In the genomic region with DNA sequence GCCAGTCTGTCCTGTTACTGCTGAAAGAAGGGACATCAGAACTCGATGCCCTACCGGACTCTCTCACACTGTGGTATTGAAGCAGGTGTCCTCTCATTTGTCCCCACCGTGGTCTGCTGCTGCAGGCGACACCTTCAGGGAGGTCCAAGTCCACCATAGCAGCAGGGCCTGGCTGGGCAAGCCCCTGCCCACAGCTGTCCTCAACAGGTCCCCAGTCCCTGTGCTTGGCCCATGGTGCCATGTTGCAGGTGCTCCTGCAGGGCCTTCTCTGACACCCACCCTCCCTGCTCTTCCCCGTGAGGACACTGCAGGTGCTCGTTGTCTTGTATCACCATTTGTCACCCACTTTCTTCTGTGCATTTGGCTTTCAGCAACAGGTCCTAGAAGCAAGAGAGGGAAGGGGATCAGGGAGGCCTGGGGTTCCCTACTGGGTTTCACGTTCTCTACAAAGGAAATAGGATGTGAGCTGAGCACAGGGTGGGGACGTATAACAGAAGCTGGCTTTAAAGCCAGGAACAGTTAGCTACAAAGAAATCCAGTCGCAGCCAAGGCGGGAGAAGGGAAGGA, we compare ENCODE assay signal across 29 cellular contexts.
"Had no signal": no experiment of that assay in that cellular context is flagged by ENCODE, and none has a peak within 500 bp of the region (broad histone marks: within the 10 kb centered on the region; RNA-seq: fewer than 3 reads in every experiment).

No MANE protein-coding gene starts in this region.

- H3K4me1 ChIP-seq: breast epithelium, Peyer's patch had no signal

- H3K9me3 ChIP-seq: body of pancreas, breast epithelium, Peyer's patch, SJSA1, SK-N-SH had no signal

- H3K27ac Mint-ChIP-seq: activated CD4-positive, alpha-beta T cell treated with anti-CD3 and anti-CD28 coated beads, Interleukin-2, amount 10 ng/mL, durations not matched to agents 24 days and 14 days; activated CD8-positive, alpha-beta T cell treated with anti-CD3 and anti-CD28 coated beads for 36 hours; activated naive CD4-positive, alpha-beta T cell treated with anti-CD3 and anti-CD28 coated beads, Interleukin-2, amount 50 U/mL, for 24 hours; activated naive CD8-positive, alpha-beta T cell treated with anti-CD3 and anti-CD28 coated beads, Interleukin-2, amount 10 ng/mL, durations not matched to agents 7 days and 5 days; activated T-helper 2 cell treated with anti-CD3 and anti-CD28 coated beads, Interferon-gamma antibody, Interleukin-2, Interleukin-4, amounts not matched to agents 10 μg/mL and 5 μg/mL and 100 μg/mL, durations not matched to agents 14 hours and 24 hours and 36 hours; T-helper 1 cell treated with Interleukin-12 subunit alpha and Interleukin-12 subunit beta and Interleukin-4 antibody, amounts not matched to agents 30 μg/mL and 1 μg/mL, for 36 hours; T-helper 2 cell treated with Interferon-gamma antibody and Interleukin-4, amounts not matched to agents 5 μg/mL and 100 μg/mL, for 36 hours had no signal

- H3K4me2 ChIP-seq: SK-N-SH had no signal

- H3K4me3 Mint-ChIP-seq: activated CD4-positive, alpha-beta T cell treated with anti-CD3 and anti-CD28 coated beads, Interleukin-2, amount 10 ng/mL, durations not matched to agents 24 days and 14 days; activated CD8-positive, alpha-beta T cell treated with anti-CD3 and anti-CD28 coated beads for 36 hours; activated naive CD4-positive, alpha-beta T cell treated with anti-CD3 and anti-CD28 coated beads, Interleukin-2, amount 50 U/mL, for 24 hours; activated naive CD8-positive, alpha-beta T cell treated with anti-CD3 and anti-CD28 coated beads, Interleukin-2, amount 10 ng/mL, durations not matched to agents 7 days and 5 days; T-helper 1 cell treated with Interleukin-12 subunit alpha and Interleukin-12 subunit beta and Interleukin-4 antibody, amounts not matched to agents 30 μg/mL and 1 μg/mL, for 36 hours; T-helper 2 cell treated with Interferon-gamma antibody and Interleukin-4, amounts not matched to agents 5 μg/mL and 100 μg/mL, for 36 hours had no signal

- H3K36me3 Mint-ChIP-seq: activated naive CD4-positive, alpha-beta T cell treated with anti-CD3 and anti-CD28 coated beads, Interleukin-2, amount 50 U/mL, for 24 hours; activated naive CD8-positive, alpha-beta T cell treated with anti-CD3 and anti-CD28 coated beads, Interleukin-2, amount 10 ng/mL, durations not matched to agents 7 days and 5 days had no signal

- H3K9me3 Mint-ChIP-seq: activated CD8-positive, alpha-beta T cell treated with anti-CD3 and anti-CD28 coated beads for 36 hours; activated naive CD4-positive, alpha-beta T cell treated with anti-CD3 and anti-CD28 coated beads, Interleukin-2, amount 50 U/mL, for 24 hours; activated naive CD8-positive, alpha-beta T cell treated with anti-CD3 and anti-CD28 coated beads, Interleukin-2, amount 10 ng/mL, durations not matched to agents 7 days and 5 days; activated T-helper 2 cell treated with anti-CD3 and anti-CD28 coated beads, Interferon-gamma antibody, Interleukin-2, Interleukin-4, amounts not matched to agents 10 μg/mL and 5 μg/mL and 100 μg/mL, durations not matched to agents 14 hours and 24 hours and 36 hours; T-helper 1 cell treated with Interleukin-12 subunit alpha and Interleukin-12 subunit beta and Interleukin-4 antibody, amounts not matched to agents 30 μg/mL and 1 μg/mL, for 36 hours; T-helper 2 cell treated with Interferon-gamma antibody and Interleukin-4, amounts not matched to agents 5 μg/mL and 100 μg/mL, for 36 hours had no signal

- H3K9ac ChIP-seq: SK-N-SH had no signal

- FAIRE-seq: astrocyte, TTC549 had no signal

- ATAC-seq: activated CD8-positive, alpha-beta T cell treated with anti-CD3 and anti-CD28 coated beads for 36 hours; PC-3 had no signal

- H3K4me3 ChIP-seq: body of pancreas, breast epithelium, Peyer's patch, SJSA1 had no signal

- DNase-seq: activated CD4-positive, alpha-beta T cell treated with anti-CD3 and anti-CD28 coated beads, Interleukin-2, amount 10 ng/mL, durations not matched to agents 24 days and 14 days; activated CD4-positive, alpha-beta T cell treated with anti-CD3 and anti-CD28 coated beads, Interleukin-2, amount 50 U/mL, for 4 hours; activated CD8-positive, alpha-beta T cell treated with anti-CD3 and anti-CD28 coated beads for 36 hours; activated gamma-delta T cell; activated naive CD4-positive, alpha-beta T cell treated with Interleukin-2 at 50 U/mL for 16 hours; activated naive CD8-positive, alpha-beta T cell treated with anti-CD3 and anti-CD28 coated beads, Interleukin-2, amount 10 ng/mL, durations not matched to agents 7 days and 5 days; activated T-cell treated with anti-CD3 and anti-CD28 coated beads, Interleukin-2, amount 50 U/mL, for 1 hour; amygdala; body of pancreas; Karpas-422; NCI-H1105; NCI-H1436; NCI-H1930; NCI-H2081 treated with DMSO at 0.1 percent for 48 hours; NCI-H345; NCI-H524 treated with DMSO at 0.1 percent for 48 hours; PC-3; Peyer's patch; RPMI8226; SHP77 treated with DMSO at 0.1 percent for 48 hours; SK-N-SH had no signal

- H3K4me1 Mint-ChIP-seq: activated CD4-positive, alpha-beta T cell treated with anti-CD3 and anti-CD28 coated beads, Interleukin-2, amount 10 ng/mL, durations not matched to agents 24 days and 14 days; activated naive CD4-positive, alpha-beta T cell treated with anti-CD3 and anti-CD28 coated beads, Interleukin-2, amount 50 U/mL, for 24 hours had no signal

- H3K27ac ChIP-seq: breast epithelium, Peyer's patch, SJSA1 had no signal

- H3K36me3 ChIP-seq: breast epithelium, Peyer's patch, SJSA1 had no signal

- H3K27me3 ChIP-seq: body of pancreas, breast epithelium, Peyer's patch, SJSA1 had no signal
